14 cellular contexts compared by ENCODE assay signal in the genomic region with DNA sequence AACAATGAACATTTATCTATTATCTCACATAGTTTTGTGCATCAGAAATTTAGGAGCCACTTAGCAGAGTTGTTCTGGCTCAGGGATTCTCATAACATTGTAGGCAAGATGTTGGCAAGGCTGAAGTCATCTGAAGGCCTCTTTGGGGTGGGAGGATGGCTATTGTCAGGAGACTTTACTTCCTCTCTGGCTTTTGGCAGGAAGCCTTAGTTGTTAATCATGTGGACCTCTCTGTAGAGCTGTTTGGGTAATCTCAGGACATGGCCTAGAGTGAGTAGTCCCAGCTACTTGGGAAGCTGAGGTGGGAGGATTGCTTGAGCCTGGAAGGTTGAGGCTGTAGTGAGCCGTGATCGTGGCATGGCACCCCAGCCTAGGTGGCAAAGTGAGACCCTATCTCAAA. TPM values are rescaled to one million over a fixed set of nuclear protein-coding genes. Genes with fewer than 3 reads are reported as not detected.
DNase-seq lines count a peak whose midpoint lies in the region; ATAC-seq lines count a peak whose summit lies in the region.
"Had no signal": no experiment of that assay in that cellular context is flagged by ENCODE, and none has a peak within 500 bp of the region (broad histone marks: within the 10 kb centered on the region; RNA-seq: fewer than 3 reads in every experiment).

No MANE protein-coding gene starts in this region.

- intact Hi-C loops in Right ventricle myocardium superior (cut with DNase I) (no loop called here), cardiac septum (cut with DNase I) (loop anchor here (5.0 to 10.0 kb wide), 3 partner anchors 42 to 79 kb away; a partner anchor contains a TSS), left cardiac atrium (cut with DNase I) (no loop called here), aorta (cut with DNase I) (no loop called here)

- no peaks in the 10 kb centered on the region for H3K4me1 Mint-ChIP-seq in T-helper 17 cell

- H3K27ac Mint-ChIP-seq in T-helper 17 cell: no peak overlapping the region
- H3K27ac Mint-ChIP-seq: activated naive CD4-positive, alpha-beta T cell treated with anti-CD3 and anti-CD28 coated beads for 36 hours had no signal

- no peak overlapping the region for H3K27ac ChIP-seq in aorta (ENCODE audit: low read depth in 1 of 2, low read length in 2 of 2)
- H3K27ac ChIP-seq: stomach had no signal

- H3K4me1 ChIP-seq in adipocyte (ENCODE audit: control insufficient read depth, insufficient read depth, low read length) (peaks cover 39% of the 10 kb centered on the region), aorta (ENCODE audit: control insufficient read depth in 1 of 2, insufficient read depth in 2 of 2, low read length in 2 of 2) (peaks cover 0 to 3% of the 10 kb centered on the region in 2 donors)

- H3K36me3 ChIP-seq in adipocyte (ENCODE audit: control insufficient read depth, insufficient read depth, low read length, severe bottlenecking) (no peaks in the 10 kb centered on the region), aorta (ENCODE audit: control insufficient read depth in 1 of 2, insufficient read depth in 2 of 2, low read length in 1 of 2) (no peaks in the 10 kb centered on the region)
- H3K36me3 ChIP-seq: sigmoid colon, stomach had no signal

- WGBS in aorta, 2 donors: 69 to 77% methylated on average over 2 of the region's 2 CpGs

- no peaks in the 10 kb centered on the region for H3K36me3 Mint-ChIP-seq in T-helper 17 cell (ENCODE audit: low read depth)

- H3K9me3 ChIP-seq in adipocyte (ENCODE audit: control insufficient read depth, low read length): no peaks in the 10 kb centered on the region
- H3K9me3 ChIP-seq in aorta (ENCODE audit: control insufficient read depth, low read length): no peaks in the 10 kb centered on the region
- H3K9me3 ChIP-seq in T-helper 17 cell (ENCODE audit: control insufficient read depth, low read length, poor library complexity, severe bottlenecking): no peaks in the 10 kb centered on the region
- H3K9me3 ChIP-seq: sigmoid colon, stomach had no signal

- H3K4me3 ChIP-seq in adipocyte (ENCODE audit: low read length) (no peak overlapping the region), aorta (ENCODE audit: low read length in 2 of 2) (no peak overlapping the region)
- H3K4me3 ChIP-seq: sigmoid colon, stomach had no signal

- no peak overlapping the region for H3K4me3 Mint-ChIP-seq in T-helper 17 cell
- H3K4me3 Mint-ChIP-seq: activated naive CD4-positive, alpha-beta T cell treated with anti-CD3 and anti-CD28 coated beads for 36 hours had no signal

- H3K27me3 Mint-ChIP-seq in T-helper 17 cell: no peaks in the 10 kb centered on the region

- no peaks in the 10 kb centered on the region for H3K27me3 ChIP-seq in adipocyte (replicated peaks; ENCODE audit: control insufficient read depth, insufficient read depth, low read length)
- no peaks in the 10 kb centered on the region for H3K27me3 ChIP-seq in aorta (ENCODE audit: control insufficient read depth in 1 of 2, insufficient read depth in 2 of 2, low read length in 1 of 2)
- H3K27me3 ChIP-seq: sigmoid colon, stomach had no signal

- no peak overlapping the region for H3K9ac ChIP-seq in adipocyte (ENCODE audit: low read length)

- peak; percentile 89 for ATAC-seq in Right ventricle myocardium superior (ENCODE audit: poor library complexity)
- peak; percentile 78 to 94 for ATAC-seq in left cardiac atrium
- peak; percentile 46 for ATAC-seq in aorta (ENCODE audit: low FRiP score)
- ATAC-seq in HG03432 (IDR thresholded peaks at IDR 0.05; ENCODE audit: unreplicated experiment): no peak
- no peak for ATAC-seq in T-helper 17 cell

- no peak for DNase-seq in Right ventricle myocardium superior
- DNase-seq in cardiac septum (ENCODE audit: low spot score): no peak
- peak; percentile 50 for DNase-seq in adipocyte (ENCODE audit: low read depth)
- DNase-seq in left cardiac atrium: no peak
- peak in 1 of 2 donors; percentile 48 for DNase-seq in aorta
- DNase-seq in T-helper 17 cell: no peak
- no peak for DNase-seq in stimulated activated CD4-positive, alpha-beta T cell treated with anti-CD3 and anti-CD28 coated beads, Interleukin-4, amount 100 ng/mL, for 1 hour
- DNase-seq: activated naive CD4-positive, alpha-beta T cell treated with anti-CD3 and anti-CD28 coated beads for 36 hours; AML-193; NCI-H1048; sigmoid colon; stomach; T-helper 2 cell had no signal

RNA-seq across cellular contexts. Expression of a gene that starts 40.2 kb away (rescaled TPM):
- total RNA-seq in Right ventricle myocardium superior (26.8 TPM), cardiac septum (45.8 TPM), left cardiac atrium (10 to 100 TPM; 16.9 to 27.8 TPM), aorta (10 to 100 TPM; 34.2 to 37.3 TPM), T-helper 17 cell (under 1 TPM; 0.07 to 0.29 TPM)
- polyA plus RNA-seq in aorta: 10 to 100 TPM in 1 of 2 donors, 1 to 10 TPM in 1; 1.9 to 10.1 TPM
- total RNA-seq: activated naive CD4-positive, alpha-beta T cell treated with anti-CD3 and anti-CD28 coated beads for 36 hours had no signal

Comparison
In these comparisons a context has a peak if more than half of its experiments do, and no peak if none do; other contexts are left out.
1. ATAC-seq: peak in Right ventricle myocardium superior (single experiment), left cardiac atrium (2 of 2) and aorta (single experiment); none in HG03432 (single experiment) and T-helper 17 cell (single experiment).
2. RNA of a gene that starts 40.2 kb away (total RNA-seq): 45.8 TPM in cardiac septum (single experiment), 34.2 to 37.3 TPM in aorta, 16.9 to 27.8 TPM in left cardiac atrium and 26.8 TPM in Right ventricle myocardium superior (single experiment); 0.07 to 0.29 TPM in T-helper 17 cell; every median in the first group is over 10 times any median in the second.